In genomic region chr19:40423938-40424337, GRCh38 we compare ENCODE assay signal across 10 cellular contexts. TPM values are rescaled to one million over a fixed set of nuclear protein-coding genes. Genes with fewer than 3 reads are reported as not detected.
A peak's percentile ranks its signal among the peaks of the same experiment; 100 is the strongest.
DNase-seq lines count a peak whose midpoint lies in the region; ATAC-seq and TF ChIP-seq lines count a peak whose summit lies in the region.
"Had no signal": no experiment of that assay in that cellular context is flagged by ENCODE, and none has a peak within 500 bp of the region (broad histone marks: within the 10 kb centered on the region; RNA-seq: fewer than 3 reads in every experiment).

No MANE protein-coding gene starts in this region.

- TF ChIP-seq CTCF in right atrium auricular region (IDR thresholded peaks at IDR 0.05) (no peak), MCF 10A (IDR thresholded peaks at IDR 0.05; ENCODE audit: unreplicated experiment) (no peak)

- H3K4me1 ChIP-seq in right atrium auricular region (peaks cover 0 to 56% of the 10 kb centered on the region in 2 donors), mucosa of stomach (ENCODE audit: control insufficient read depth, insufficient read depth, low read length) (peaks cover 25% of the 10 kb centered on the region)

- no TSS peak for BruUV-seq in MCF 10A (replicated peaks; lab: Mats Ljungman, UMichigan)

- peak overlapping the region; percentile 99 for H3K9ac ChIP-seq in mucosa of stomach (ENCODE audit: low read length)

- no peaks in the 10 kb centered on the region for H3K4me1 Mint-ChIP-seq in MCF 10A (ENCODE audit: insufficient read depth, unreplicated experiment)

- ATAC-seq in left cardiac atrium (no peak), HG03439 (IDR thresholded peaks at IDR 0.05; ENCODE audit: unreplicated experiment) (no peak)

- CTCF ChIA-PET in MCF 10A (lab: Yijun Ruan, JAX), result interaction anchor here (0.8 to 1.3 kb wide), 4 partner anchors 19 to 186 kb away, joined by 3 to 4 read pairs (median 4); no protein-coding TSS in a partner anchor

- H3K9me3 Mint-ChIP-seq in MCF 10A (ENCODE audit: unreplicated experiment), result no peaks in the 10 kb centered on the region

- H3K4me3 ChIP-seq in right atrium auricular region (peak overlapping the region; percentile 71 to 97), mucosa of stomach (ENCODE audit: low read length) (no peak overlapping the region)

- intact Hi-C loops in left cardiac atrium (cut with DNase I) (loop anchor here in 1 of 2 donors (2.0 to 5.0 kb wide), 2 partner anchors 19 to 82 kb away; no protein-coding TSS in a partner anchor), MCF 10A (cut with micrococcal nuclease) (no loop called here)

- POLR2A ChIA-PET in MCF 10A (lab: Yijun Ruan, JAX), result interaction anchor here (1.0 to 5.5 kb wide), 14 partner anchors 10 to 985 kb away, joined by 3 to 125 read pairs (median 5); partner anchors contain the start of genes BLVRB, C19orf47, COQ8B and ITPKC

- peaks cover 22% of the 10 kb centered on the region for H3K36me3 ChIP-seq in right atrium auricular region
- no peaks in the 10 kb centered on the region for H3K36me3 ChIP-seq in mucosa of stomach (ENCODE audit: control insufficient read depth, insufficient read depth, low read length)

- H3K4me3 Mint-ChIP-seq in MCF 10A (ENCODE audit: unreplicated experiment), result peak overlapping the region; percentile 95

- H3K27me3 ChIP-seq in right atrium auricular region (no peaks in the 10 kb centered on the region), mucosa of stomach (ENCODE audit: control insufficient read depth, insufficient read depth, low read length) (no peaks in the 10 kb centered on the region)

- H3K27me3 Mint-ChIP-seq in MCF 10A (ENCODE audit: insufficient read depth, unreplicated experiment), result no peaks in the 10 kb centered on the region

- H3K9me3 ChIP-seq in right atrium auricular region (no peaks in the 10 kb centered on the region), mucosa of stomach (ENCODE audit: control insufficient read depth, low read length) (no peaks in the 10 kb centered on the region)

- H3K27ac ChIP-seq in right atrium auricular region, result peak overlapping the region; percentile 100

- H3K27ac Mint-ChIP-seq in MCF 10A (ENCODE audit: low read depth, unreplicated experiment), result peak overlapping the region; percentile 97

- DNase-seq in right atrium auricular region (ENCODE audit: low spot score) (no peak), left cardiac atrium (no peak), MCF 10A (ENCODE audit: unreplicated experiment) (no peak), DMS 273 (lab: John Stamatoyannopoulos, UW; ENCODE audit: unreplicated experiment) (no peak), NCI-H1694 (lab: John Stamatoyannopoulos, UW) (no peak), nucleus accumbens (lab: John Stamatoyannopoulos, UW) (no peak)
- DNase-seq: amniotic stem cell, NCI-H1694 treated with DMSO at 0.1 percent for 48 hours had no signal

- peaks cover 22% of the 10 kb centered on the region for H3K36me3 Mint-ChIP-seq in MCF 10A (ENCODE audit: insufficient read depth, unreplicated experiment)

RNA-seq across cellular contexts. Expression of gene SERTAD1, which starts 1.9 kb away (rescaled TPM):
- total RNA-seq in right atrium auricular region (10 to 100 TPM; 12.7 to 27.2 TPM), left cardiac atrium (10 to 100 TPM in 1 of 2 donors, 1 to 10 TPM in 1; 9.4 to 17.0 TPM), MCF 10A (2022) (16.2 and 17.9 TPM in 2 replicates)

RNA-seq across cellular contexts. Expression of gene PRX, which starts 10.8 kb away (rescaled TPM):
- total RNA-seq in right atrium auricular region (1 to 10 TPM; 4.8 to 5.1 TPM), left cardiac atrium (1 to 10 TPM; 2.8 to 3.6 TPM), MCF 10A (2022) (2.1 and 2.4 TPM in 2 replicates)

RNA-seq across cellular contexts. Expression of gene SERTAD3, which starts 20.2 kb away (rescaled TPM):
- total RNA-seq in right atrium auricular region, result 10 to 100 TPM; 19.2 to 25.4 TPM
- 10 to 100 TPM; 29.1 to 41.2 TPM for total RNA-seq in left cardiac atrium
- total RNA-seq in MCF 10A (2022), result 23.3 and 29.4 TPM in 2 replicates

RNA-seq across cellular contexts. Expression of gene HIPK4, which starts 34.0 kb away (rescaled TPM):
- total RNA-seq in right atrium auricular region (1 to 10 TPM in 1 of 2 donors, not detected in 1; 1.0 TPM), left cardiac atrium (under 1 TPM; 0.09 to 0.10 TPM), MCF 10A (2022) (not detected in 2 replicates)

RNA-seq across cellular contexts. Expression of gene BLVRB, which starts 41.6 kb away (rescaled TPM):
- total RNA-seq in right atrium auricular region (100 to 1,000 TPM; 123 to 199 TPM), left cardiac atrium (100 to 1,000 TPM in 1 of 2 donors, 10 to 100 TPM in 1; 72.7 to 112 TPM), MCF 10A (2022) (44.0 and 68.7 TPM in 2 replicates)
